In genomic region chr20:62386383-62387218, GRCh38 we compare ENCODE assay signal across 8 cellular contexts. TPM values are rescaled to one million over a fixed set of nuclear protein-coding genes. Genes with fewer than 3 reads are reported as not detected.
DNase-seq lines count a peak whose midpoint lies in the region; TF ChIP-seq lines count a peak whose summit lies in the region.

Gene RPS21 (plus strand): TSS chr20:62387103. CDS start chr20:62387339, 236 bp downstream.

- peak; percentile 93 for DNase-seq in ELF-1 (ENCODE audit: low read depth, low spot score)
- peak; percentile 98 for DNase-seq in H7
- DNase-seq in SHP77 (lab: John Stamatoyannopoulos, UW) = peak; percentile 98 to 99
- DNase-seq in activated gamma-delta T cell (lab: John Stamatoyannopoulos, UW) = peak; percentile 87
- peak; percentile 88 to 96 for DNase-seq in foreskin fibroblast
- DNase-seq in stromal cell of bone marrow (ENCODE audit: low read depth) = peak; percentile 80

- peak within 1 kb of the TSS; percentile 90 for H3K4me3 ChIP-seq in H7 (ENCODE audit: insufficient read depth, low read depth, low read length)
- peak within 1 kb of the TSS; percentile 98 for H3K4me3 ChIP-seq in Loucy (ENCODE audit: low read length, poor library complexity, severe bottlenecking)
- H3K4me3 ChIP-seq in foreskin fibroblast (ENCODE audit: low read depth in 1 of 2, low read length in 2 of 2) = peak within 1 kb of the TSS; percentile 97 to 99
- peak within 1 kb of the TSS; percentile 91 for H3K4me3 ChIP-seq in neuron (ENCODE audit: low read length)

- peaks cover 65% of the 10 kb centered on the region for H3K79me2 ChIP-seq in Loucy (ENCODE audit: insufficient read depth, low read length)

- H2AFZ ChIP-seq in Loucy (ENCODE audit: low read length) (peak within 1 kb of the TSS; percentile 68), neuron (ENCODE audit: low read depth, low read length) (no peak within 1 kb of the TSS)

- H3K9me2 ChIP-seq in Loucy (replicated peaks; ENCODE audit: low read depth, low read length) = no peaks in the 10 kb centered on the region

- peaks cover 19% of the 10 kb centered on the region for H3K36me3 ChIP-seq in H7 (replicated peaks; ENCODE audit: control insufficient read depth, insufficient read depth, low read length)
- peaks cover 21% of the 10 kb centered on the region; the same call in 1 of the 2 replicates for H3K36me3 ChIP-seq in Loucy (ENCODE audit: insufficient read depth, low read length)
- H3K36me3 ChIP-seq in neuron (ENCODE audit: insufficient read depth, low read length) = peaks cover 37% of the 10 kb centered on the region

- peaks cover 26% of the 10 kb centered on the region for H3K4me1 ChIP-seq in Loucy (ENCODE audit: insufficient read depth, low read length, poor library complexity, severe bottlenecking)
- peaks cover 18% of the 10 kb centered on the region for H3K4me1 ChIP-seq in neuron (ENCODE audit: insufficient read depth, low read length)

- H3K9me3 ChIP-seq in Loucy (ENCODE audit: insufficient read depth, low read depth, low read length) (no peaks in the 10 kb centered on the region), neuron (ENCODE audit: low read length) (no peaks in the 10 kb centered on the region)

- H3K27me3 ChIP-seq in H7 (ENCODE audit: control insufficient read depth, insufficient read depth, low read length) (no peaks in the 10 kb centered on the region), Loucy (ENCODE audit: insufficient read depth, low read length, poor library complexity, severe bottlenecking) (peaks cover 5% of the 10 kb centered on the region), neuron (ENCODE audit: insufficient read depth, low read length) (no peaks in the 10 kb centered on the region)

- peaks cover 40% of the 10 kb centered on the region for H4K20me1 ChIP-seq in Loucy (ENCODE audit: insufficient read depth, low read length, poor library complexity, severe bottlenecking)

- no peak for TF ChIP-seq CTCF in Loucy (conservative IDR thresholded peaks at IDR 0.05; ENCODE audit: low read length)
- no peak for TF ChIP-seq CTCF in foreskin fibroblast (IDR thresholded peaks at IDR 0.05; ENCODE audit: low read depth, low read length)

- H3K4me2 ChIP-seq in Loucy (ENCODE audit: low read depth, low read length, poor library complexity, severe bottlenecking) = peak within 1 kb of the TSS; percentile 94

- H3F3A ChIP-seq in Loucy (ENCODE audit: low read depth) = no peaks in the 10 kb centered on the region; the same call in 1 of the 2 replicates

- peak within 1 kb of the TSS; percentile 98 for H3K9ac ChIP-seq in Loucy (ENCODE audit: low read depth, low read length, poor library complexity, severe bottlenecking)

RNA-seq across cellular contexts. Expression of gene RPS21, which starts in this region (rescaled TPM):
- 877 and 1,118 TPM in 2 replicates for total RNA-seq in H7 (2014; rRNA removed; shearing (Covaris generic))

Comparison
In these comparisons a context has a peak if more than half of its experiments do, and no peak if none do; other contexts are left out.
1. Peak in every context shown above with its lines: DNase-seq and H3K4me3 ChIP-seq.